1 cellular context compared by ENCODE assay signal in the genomic region with DNA sequence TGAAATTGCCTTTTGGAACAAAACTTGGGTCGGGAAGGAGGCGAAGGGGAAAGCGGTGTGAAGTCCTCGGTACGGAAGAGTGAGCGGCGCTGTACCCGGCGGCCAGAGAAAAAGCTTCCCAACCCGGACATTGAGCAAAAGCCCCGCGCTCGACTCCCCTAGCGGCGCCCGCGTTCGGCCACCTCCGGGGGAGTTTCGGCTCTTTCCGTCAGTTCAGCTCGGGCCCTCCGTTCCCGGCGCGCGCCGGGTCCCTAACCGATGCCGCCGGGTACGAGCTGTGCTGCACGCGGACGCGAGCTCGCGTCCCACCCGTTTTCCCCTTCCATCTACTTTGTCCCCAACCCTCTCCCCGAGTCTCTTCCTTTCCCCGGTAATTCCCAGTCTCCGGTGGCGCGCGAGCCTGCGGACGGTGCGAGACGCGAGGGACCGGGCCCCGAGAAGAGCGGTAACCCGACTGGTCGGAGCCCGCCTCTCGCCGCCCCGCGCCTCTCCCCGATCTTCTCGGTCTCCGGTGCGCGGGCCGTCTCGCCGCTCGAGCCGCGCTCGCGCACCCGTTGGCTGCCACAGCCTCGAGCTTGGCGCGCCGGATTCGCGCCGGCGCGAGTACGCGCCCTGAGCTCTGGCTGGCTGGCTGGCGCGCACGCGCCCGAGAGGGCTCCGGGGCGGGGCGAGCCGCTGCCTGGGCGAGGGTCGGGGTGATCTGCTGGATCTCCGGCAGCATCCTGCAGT.
TF ChIP-seq lines count a peak whose summit lies in the region.

No MANE protein-coding gene starts in this region.

TF ChIP-seq in HepG2, 621 proteins besides CTCF, POLR2A, EP300 and RAD21 (continued from another document and continues in another):
- TF ChIP-seq ZNF775 (CRISPR knock-in tag; IDR thresholded peaks at IDR 0.05; ENCODE audit: borderline replicate concordance) = 0 out of 2 replicates have a peak, but pooled peaks have one; percentile 19
- no peak for TF ChIP-seq TGIF2 (CRISPR knock-in tag; IDR thresholded peaks at IDR 0.05)
- no peak for TF ChIP-seq IRX3 (CRISPR knock-in tag; IDR thresholded peaks at IDR 0.05; ENCODE audit: borderline replicate concordance, low read depth)
- TF ChIP-seq KDM5B (CRISPR knock-in tag; IDR thresholded peaks at IDR 0.05; ENCODE audit: borderline replicate concordance) = peak; percentile 72; the same call in 1 of the 2 replicates
- no peak for TF ChIP-seq KDM1A (CRISPR knock-in tag; IDR thresholded peaks at IDR 0.05)
- TF ChIP-seq RBFOX2 (IDR thresholded peaks at IDR 0.05; ENCODE audit: low read depth, low read length) = peak; percentile 95
- TF ChIP-seq ZFP82 (CRISPR knock-in tag; IDR thresholded peaks at IDR 0.05; ENCODE audit: borderline replicate concordance) = no peak
- no peak for TF ChIP-seq TCF7L2 (IDR thresholded peaks at IDR 0.05; ENCODE audit: low read depth, low read length)
- no peak for TF ChIP-seq PLRG1 (conservative IDR thresholded peaks at IDR 0.05)
- TF ChIP-seq ZNF558 (CRISPR knock-in tag; IDR thresholded peaks at IDR 0.05; ENCODE audit: borderline replicate concordance) = 0 out of 2 replicates have a peak, but pooled peaks have one; percentile 59
- TF ChIP-seq ZFP90 (CRISPR knock-in tag; IDR thresholded peaks at IDR 0.05; ENCODE audit: borderline replicate concordance) = peak; percentile 89; the same call in 1 of the 2 replicates
- peak; percentile 72; the same call in 1 of the 2 replicates for TF ChIP-seq ZNF616 (CRISPR knock-in tag; IDR thresholded peaks at IDR 0.05; ENCODE audit: low read depth)
- TF ChIP-seq SUZ12 (IDR thresholded peaks at IDR 0.05; ENCODE audit: low read depth, low read length) = no peak
- TF ChIP-seq U2AF1 (optimal IDR thresholded peaks at IDR 0.05; ENCODE audit: low read depth, low read length) = no peak
- no peak for TF ChIP-seq ELK4 (CRISPR knock-in tag; IDR thresholded peaks at IDR 0.05; ENCODE audit: borderline replicate concordance)
- TF ChIP-seq KDM5A (IDR thresholded peaks at IDR 0.05; ENCODE audit: borderline replicate concordance, low read length) = peak; percentile 78; the same call in 1 of the 2 replicates
- peak; percentile 86 for TF ChIP-seq ZNF430 (CRISPR knock-in tag; IDR thresholded peaks at IDR 0.05)
- no peak for TF ChIP-seq ZNF530 (CRISPR knock-in tag; IDR thresholded peaks at IDR 0.05; ENCODE audit: low read depth)
- TF ChIP-seq, protein P1, sequence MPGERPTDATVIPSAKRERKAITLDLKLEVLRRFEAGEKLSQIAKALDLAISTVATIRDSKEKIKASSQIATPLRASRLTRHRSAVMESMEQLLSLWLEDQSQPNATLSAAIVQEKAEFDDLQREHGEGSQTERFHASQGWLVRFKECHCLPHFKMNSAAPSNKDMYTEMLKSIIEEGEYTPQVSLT (CRISPR knock-in tag; IDR thresholded peaks at IDR 0.05; ENCODE audit: borderline replicate concordance, low read depth) = no peak
- TF ChIP-seq ZKSCAN1 (IDR thresholded peaks at IDR 0.05; ENCODE audit: low read length) = no peak
- peak; percentile 89 for TF ChIP-seq HNRNPLL (IDR thresholded peaks at IDR 0.05; ENCODE audit: low read depth, low read length, poor library complexity, severe bottlenecking)
- no peak for TF ChIP-seq ZFP36 (IDR thresholded peaks at IDR 0.05; ENCODE audit: borderline replicate concordance, low read depth, low read length, partially characterized antibody)
- TF ChIP-seq ETV6 (CRISPR knock-in tag; conservative IDR thresholded peaks at IDR 0.05) = no peak
- TF ChIP-seq, protein P2, sequence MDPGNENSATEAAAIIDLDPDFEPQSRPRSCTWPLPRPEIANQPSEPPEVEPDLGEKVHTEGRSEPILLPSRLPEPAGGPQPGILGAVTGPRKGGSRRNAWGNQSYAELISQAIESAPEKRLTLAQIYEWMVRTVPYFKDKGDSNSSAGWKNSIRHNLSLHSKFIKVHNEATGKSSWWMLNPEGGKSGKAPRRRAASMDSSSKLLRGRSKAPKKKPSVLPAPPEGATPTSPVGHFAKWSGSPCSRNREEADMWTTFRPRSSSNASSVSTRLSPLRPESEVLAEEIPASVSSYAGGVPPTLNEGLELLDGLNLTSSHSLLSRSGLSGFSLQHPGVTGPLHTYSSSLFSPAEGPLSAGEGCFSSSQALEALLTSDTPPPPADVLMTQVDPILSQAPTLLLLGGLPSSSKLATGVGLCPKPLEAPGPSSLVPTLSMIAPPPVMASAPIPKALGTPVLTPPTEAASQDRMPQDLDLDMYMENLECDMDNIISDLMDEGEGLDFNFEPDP (CRISPR knock-in tag; conservative IDR thresholded peaks at IDR 0.05) = no peak
- TF ChIP-seq GLI4 (CRISPR knock-in tag; IDR thresholded peaks at IDR 0.05; ENCODE audit: borderline replicate concordance) = peak; percentile 66; the same call in 1 of the 2 replicates
- no peak for TF ChIP-seq ZNF569 (CRISPR knock-in tag; IDR thresholded peaks at IDR 0.05; ENCODE audit: borderline replicate concordance)
- TF ChIP-seq, protein P3, sequence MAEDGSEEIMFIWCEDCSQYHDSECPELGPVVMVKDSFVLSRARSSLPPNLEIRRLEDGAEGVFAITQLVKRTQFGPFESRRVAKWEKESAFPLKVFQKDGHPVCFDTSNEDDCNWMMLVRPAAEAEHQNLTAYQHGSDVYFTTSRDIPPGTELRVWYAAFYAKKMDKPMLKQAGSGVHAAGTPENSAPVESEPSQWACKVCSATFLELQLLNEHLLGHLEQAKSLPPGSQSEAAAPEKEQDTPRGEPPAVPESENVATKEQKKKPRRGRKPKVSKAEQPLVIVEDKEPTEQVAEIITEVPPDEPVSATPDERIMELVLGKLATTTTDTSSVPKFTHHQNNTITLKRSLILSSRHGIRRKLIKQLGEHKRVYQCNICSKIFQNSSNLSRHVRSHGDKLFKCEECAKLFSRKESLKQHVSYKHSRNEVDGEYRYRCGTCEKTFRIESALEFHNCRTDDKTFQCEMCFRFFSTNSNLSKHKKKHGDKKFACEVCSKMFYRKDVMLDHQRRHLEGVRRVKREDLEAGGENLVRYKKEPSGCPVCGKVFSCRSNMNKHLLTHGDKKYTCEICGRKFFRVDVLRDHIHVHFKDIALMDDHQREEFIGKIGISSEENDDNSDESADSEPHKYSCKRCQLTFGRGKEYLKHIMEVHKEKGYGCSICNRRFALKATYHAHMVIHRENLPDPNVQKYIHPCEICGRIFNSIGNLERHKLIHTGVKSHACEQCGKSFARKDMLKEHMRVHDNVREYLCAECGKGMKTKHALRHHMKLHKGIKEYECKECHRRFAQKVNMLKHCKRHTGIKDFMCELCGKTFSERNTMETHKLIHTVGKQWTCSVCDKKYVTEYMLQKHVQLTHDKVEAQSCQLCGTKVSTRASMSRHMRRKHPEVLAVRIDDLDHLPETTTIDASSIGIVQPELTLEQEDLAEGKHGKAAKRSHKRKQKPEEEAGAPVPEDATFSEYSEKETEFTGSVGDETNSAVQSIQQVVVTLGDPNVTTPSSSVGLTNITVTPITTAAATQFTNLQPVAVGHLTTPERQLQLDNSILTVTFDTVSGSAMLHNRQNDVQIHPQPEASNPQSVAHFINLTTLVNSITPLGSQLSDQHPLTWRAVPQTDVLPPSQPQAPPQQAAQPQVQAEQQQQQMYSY (CRISPR knock-in tag; IDR thresholded peaks at IDR 0.05) = no peak
- TF ChIP-seq, protein P4, sequence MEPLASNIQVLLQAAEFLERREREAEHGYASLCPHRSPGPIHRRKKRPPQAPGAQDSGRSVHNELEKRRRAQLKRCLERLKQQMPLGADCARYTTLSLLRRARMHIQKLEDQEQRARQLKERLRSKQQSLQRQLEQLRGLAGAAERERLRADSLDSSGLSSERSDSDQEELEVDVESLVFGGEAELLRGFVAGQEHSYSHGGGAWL (CRISPR knock-in tag; IDR thresholded peaks at IDR 0.05) = peak; percentile 40; the same call in 1 of the 2 replicates
- no peak; the same call in 1 of the 2 replicates for TF ChIP-seq ARNT2 (CRISPR knock-in tag; IDR thresholded peaks at IDR 0.05; ENCODE audit: low read depth)
- TF ChIP-seq NCOR1 (IDR thresholded peaks at IDR 0.05; ENCODE audit: borderline replicate concordance, low read length) = no peak
- TF ChIP-seq KAT8 (CRISPR knock-in tag; IDR thresholded peaks at IDR 0.05) = peak; percentile 68
- no peak for TF ChIP-seq HNRNPUL1 (IDR thresholded peaks at IDR 0.05; ENCODE audit: low read depth, low read length)
- TF ChIP-seq ZNF598 (CRISPR knock-in tag; IDR thresholded peaks at IDR 0.05; ENCODE audit: borderline replicate concordance) = no peak
- TF ChIP-seq MIXL1 (CRISPR knock-in tag; IDR thresholded peaks at IDR 0.05) = no peak
- TF ChIP-seq ZNF737 (CRISPR knock-in tag; IDR thresholded peaks at IDR 0.05; ENCODE audit: borderline replicate concordance) = no peak
- TF ChIP-seq XRCC5 (optimal IDR thresholded peaks at IDR 0.05; ENCODE audit: low read length) = peak; percentile 11
- TF ChIP-seq, protein P5, sequence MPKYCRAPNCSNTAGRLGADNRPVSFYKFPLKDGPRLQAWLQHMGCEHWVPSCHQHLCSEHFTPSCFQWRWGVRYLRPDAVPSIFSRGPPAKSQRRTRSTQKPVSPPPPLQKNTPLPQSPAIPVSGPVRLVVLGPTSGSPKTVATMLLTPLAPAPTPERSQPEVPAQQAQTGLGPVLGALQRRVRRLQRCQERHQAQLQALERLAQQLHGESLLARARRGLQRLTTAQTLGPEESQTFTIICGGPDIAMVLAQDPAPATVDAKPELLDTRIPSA (CRISPR knock-in tag; IDR thresholded peaks at IDR 0.05; ENCODE audit: borderline replicate concordance) = no peak
- no peak for TF ChIP-seq HOXA5 (CRISPR knock-in tag; IDR thresholded peaks at IDR 0.05)
- 0 out of 2 replicates have a peak, but pooled peaks have one; percentile 29 for TF ChIP-seq ZNF354B (CRISPR knock-in tag; IDR thresholded peaks at IDR 0.05)
- 0 out of 2 replicates have a peak, but pooled peaks have one; percentile 39 for TF ChIP-seq ZNF562 (CRISPR knock-in tag; IDR thresholded peaks at IDR 0.05; ENCODE audit: borderline replicate concordance)
- no peak for TF ChIP-seq NRL (CRISPR knock-in tag; IDR thresholded peaks at IDR 0.05; ENCODE audit: borderline replicate concordance)
- TF ChIP-seq ZNF770 (CRISPR knock-in tag; IDR thresholded peaks at IDR 0.05) = peak; percentile 48
- 0 out of 2 replicates have a peak, but pooled peaks have one; percentile 51 for TF ChIP-seq SRY (CRISPR knock-in tag; IDR thresholded peaks at IDR 0.05)
- no peak for TF ChIP-seq HDAC2 (CRISPR knock-in tag; IDR thresholded peaks at IDR 0.05)
- TF ChIP-seq, protein P6, sequence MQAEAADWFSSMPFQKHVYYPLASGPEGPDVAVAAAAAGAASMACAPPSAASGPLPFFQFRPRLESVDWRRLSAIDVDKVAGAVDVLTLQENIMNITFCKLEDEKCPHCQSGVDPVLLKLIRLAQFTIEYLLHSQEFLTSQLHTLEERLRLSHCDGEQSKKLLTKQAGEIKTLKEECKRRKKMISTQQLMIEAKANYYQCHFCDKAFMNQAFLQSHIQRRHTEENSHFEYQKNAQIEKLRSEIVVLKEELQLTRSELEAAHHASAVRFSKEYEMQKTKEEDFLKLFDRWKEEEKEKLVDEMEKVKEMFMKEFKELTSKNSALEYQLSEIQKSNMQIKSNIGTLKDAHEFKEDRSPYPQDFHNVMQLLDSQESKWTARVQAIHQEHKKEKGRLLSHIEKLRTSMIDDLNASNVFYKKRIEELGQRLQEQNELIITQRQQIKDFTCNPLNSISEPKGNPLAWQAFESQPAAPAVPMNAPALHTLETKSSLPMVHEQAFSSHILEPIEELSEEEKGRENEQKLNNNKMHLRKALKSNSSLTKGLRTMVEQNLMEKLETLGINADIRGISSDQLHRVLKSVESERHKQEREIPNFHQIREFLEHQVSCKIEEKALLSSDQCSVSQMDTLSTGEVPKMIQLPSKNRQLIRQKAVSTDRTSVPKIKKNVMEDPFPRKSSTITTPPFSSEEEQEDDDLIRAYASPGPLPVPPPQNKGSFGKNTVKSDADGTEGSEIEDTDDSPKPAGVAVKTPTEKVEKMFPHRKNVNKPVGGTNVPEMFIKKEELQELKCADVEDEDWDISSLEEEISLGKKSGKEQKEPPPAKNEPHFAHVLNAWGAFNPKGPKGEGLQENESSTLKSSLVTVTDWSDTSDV (CRISPR knock-in tag; IDR thresholded peaks at IDR 0.05) = 0 out of 2 replicates have a peak, but pooled peaks have one; percentile 35
- TF ChIP-seq ZC3H4 (CRISPR knock-in tag; IDR thresholded peaks at IDR 0.05; ENCODE audit: borderline replicate concordance) = no peak
- TF ChIP-seq SMAD3 (CRISPR knock-in tag; IDR thresholded peaks at IDR 0.05) = no peak
- TF ChIP-seq ZNF841 (CRISPR knock-in tag; IDR thresholded peaks at IDR 0.05; ENCODE audit: borderline replicate concordance) = 0 out of 2 replicates have a peak, but pooled peaks have one; percentile 27
- TF ChIP-seq ZNF18 (CRISPR knock-in tag; IDR thresholded peaks at IDR 0.05; ENCODE audit: insufficient replicate concordance) = no peak
